8 cellular contexts compared by ENCODE assay signal in the genomic region with DNA sequence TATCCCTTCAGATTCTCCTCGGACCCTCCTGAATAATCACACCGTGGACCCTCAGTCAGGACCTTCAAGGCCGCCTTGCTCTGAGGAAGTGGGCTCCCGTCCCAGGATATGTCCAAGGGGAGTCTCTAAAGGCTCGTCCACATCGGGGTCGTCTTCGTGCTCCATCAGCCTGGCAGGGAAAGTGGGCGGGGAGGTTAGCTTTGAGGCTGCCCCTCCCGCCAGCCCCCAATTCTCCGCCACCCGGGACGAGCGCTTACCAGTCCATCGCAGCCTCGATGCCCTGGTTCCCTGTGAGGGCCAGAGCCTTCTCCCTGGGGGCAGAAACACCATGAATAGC. TPM values are rescaled to one million over a fixed set of nuclear protein-coding genes. Genes with fewer than 3 reads are reported as not detected.
DNase-seq lines count a peak whose midpoint lies in the region; ATAC-seq and TF ChIP-seq lines count a peak whose summit lies in the region.

No MANE protein-coding gene starts in this region.

- ATAC-seq in IMR-90 (ENCODE audit: low read depth): no peak; the same call in 1 of the 2 replicates
- no peak for ATAC-seq in naive thymus-derived CD4-positive, alpha-beta T cell
- ATAC-seq in HG02763 (IDR thresholded peaks at IDR 0.05; ENCODE audit: unreplicated experiment): no peak

- no peak overlapping the region for H2BK120ac ChIP-seq in IMR-90 (ENCODE audit: low read depth, low read length)

- 0 out of 2 replicates have a peak overlapping the region, but pooled peaks have one; percentile 76 for H3K14ac ChIP-seq in IMR-90 (replicated peaks; ENCODE audit: low read depth, low read length)

- DNase-seq in BE2C (no peak), IMR-90 (no peak), choroid plexus epithelial cell (ENCODE audit: low read depth) (no peak), epidermal melanocyte (ENCODE audit: insufficient read length, low spot score) (no peak), anterior cingulate cortex (lab: John Stamatoyannopoulos, UW) (no peak), T1000 (lab: John Stamatoyannopoulos, UW) (no peak)
- no peak for DNase-seq in naive thymus-derived CD4-positive, alpha-beta T cell

- H3K18ac ChIP-seq in IMR-90 (ENCODE audit: low read depth, low read length): no peak overlapping the region

- H3K27ac Mint-ChIP-seq in naive thymus-derived CD4-positive, alpha-beta T cell: peak overlapping the region; percentile 88 to 98 (median 94)

- peak overlapping the region; percentile 68 for H2BK5ac ChIP-seq in IMR-90 (ENCODE audit: low read depth, low read length, poor library complexity, severe bottlenecking)

- H3K27ac ChIP-seq in IMR-90 (ENCODE audit: insufficient read depth, low read length): peak overlapping the region; percentile 96
- H3K27ac ChIP-seq in naive thymus-derived CD4-positive, alpha-beta T cell (ENCODE audit: low read depth, low read length): peak overlapping the region; percentile 98

- H3K23ac ChIP-seq in IMR-90 (ENCODE audit: low read depth, low read length): peak overlapping the region; percentile 15; the same call in 1 of the 2 replicates

- peak overlapping the region; percentile 84 for H3K4me3 ChIP-seq in BE2C (ENCODE audit: low read depth, low read length)
- H3K4me3 ChIP-seq in IMR-90 (ENCODE audit: insufficient read depth, low read depth, low read length): peak overlapping the region; percentile 94
- H3K4me3 ChIP-seq in choroid plexus epithelial cell (ENCODE audit: low read depth, low read length): peak overlapping the region; percentile 96
- peak overlapping the region; percentile 87 for H3K4me3 ChIP-seq in naive thymus-derived CD4-positive, alpha-beta T cell (ENCODE audit: low read length)

- peak overlapping the region; percentile 86 to 93 (median 90) for H3K4me3 Mint-ChIP-seq in naive thymus-derived CD4-positive, alpha-beta T cell

- no peak overlapping the region for H2BK15ac ChIP-seq in IMR-90 (ENCODE audit: low read depth, low read length)

- CTCF ChIA-PET in IMR-90 (lab: Yijun Ruan, JAX): no interaction called here
- CTCF ChIA-PET in naive thymus-derived CD4-positive, alpha-beta T cell (lab: Charles Lee): interaction anchor here (0.6 kb wide), 1 partner anchor 153 kb away, joined by 3 read pairs; a partner anchor contains a TSS

- H3K36me3 Mint-ChIP-seq in naive thymus-derived CD4-positive, alpha-beta T cell: peaks cover 4 to 21% (median 10%) of the 10 kb centered on the region in 5 donors

- no peaks in the 10 kb centered on the region for H3K9me3 ChIP-seq in BE2C
- H3K9me3 ChIP-seq in IMR-90 (ENCODE audit: control insufficient read depth, insufficient read depth, low read length): no peaks in the 10 kb centered on the region
- no peaks in the 10 kb centered on the region for H3K9me3 ChIP-seq in naive thymus-derived CD4-positive, alpha-beta T cell (ENCODE audit: control insufficient read depth in 2 of 3, low read length in 3 of 3)

- no peaks in the 10 kb centered on the region for H3K27me3 ChIP-seq in BE2C
- no peaks in the 10 kb centered on the region for H3K27me3 ChIP-seq in IMR-90 (ENCODE audit: control insufficient read depth, insufficient read depth, low read length)
- no peaks in the 10 kb centered on the region for H3K27me3 ChIP-seq in naive thymus-derived CD4-positive, alpha-beta T cell (ENCODE audit: control insufficient read depth in 2 of 2, insufficient read depth in 2 of 2, low read length in 2 of 2)

- H4K5ac ChIP-seq in IMR-90 (ENCODE audit: low read depth, low read length): peak overlapping the region; percentile 72

- peak overlapping the region; percentile 96 for H3K9ac ChIP-seq in IMR-90 (ENCODE audit: low read depth, low read length)

- BruUV-seq in IMR-90 (replicated peaks; lab: Mats Ljungman, UMichigan): no TSS peak

- no peak for TF ChIP-seq CTCF in BE2C (IDR thresholded peaks at IDR 0.05; ENCODE audit: low read depth, low read length)
- no peak for TF ChIP-seq CTCF in IMR-90 (conservative IDR thresholded peaks at IDR 0.05; ENCODE audit: low read depth, low read length)
- TF ChIP-seq CTCF in choroid plexus epithelial cell (conservative IDR thresholded peaks at IDR 0.05; ENCODE audit: low read depth, low read length): no peak

- H3K9me3 Mint-ChIP-seq in naive thymus-derived CD4-positive, alpha-beta T cell: no peaks in the 10 kb centered on the region

- dilution Hi-C loops in IMR-90 (cut with HindIII; ENCODE audit: low sequenced_read_pairs, unreplicated experiment): no loop called here

- intact Hi-C loops in IMR-90 (cut with micrococcal nuclease): no loop called here
- intact Hi-C loops in naive thymus-derived CD4-positive, alpha-beta T cell (cut with micrococcal nuclease): loop anchor here (2.0 to 10.0 kb wide), 3 partner anchors 26 to 254 kb away; a partner anchor contains a TSS

- in situ Hi-C loops in IMR-90 (cut with MboI; ENCODE audit: low sequenced_read_pairs): no loop called here

- H4K8ac ChIP-seq in IMR-90 (ENCODE audit: low read depth in 2 of 2, low read length in 2 of 2): peak overlapping the region; percentile 81 to 98; a peak in 1 of 4 replicates

- H3K4ac ChIP-seq in IMR-90 (ENCODE audit: low read depth, low read length): peak overlapping the region; percentile 79

- H3K56ac ChIP-seq in IMR-90 (ENCODE audit: extremely low read depth, insufficient read depth, low read length): peak overlapping the region; percentile 35

- peak overlapping the region; percentile 98 for H2AK9ac ChIP-seq in IMR-90 (replicated peaks; ENCODE audit: low read depth, low read length, poor library complexity)

- no peak for TF ChIP-seq POLR2A in IMR-90 (IDR thresholded peaks at IDR 0.05; ENCODE audit: low read depth, low read length)

- peak overlapping the region; percentile 97 for H2AFZ ChIP-seq in IMR-90 (replicated peaks; ENCODE audit: low read length, poor library complexity)

- H3K36me3 ChIP-seq in BE2C: peaks cover 10% of the 10 kb centered on the region
- peaks cover 17% of the 10 kb centered on the region for H3K36me3 ChIP-seq in IMR-90 (ENCODE audit: control insufficient read depth, insufficient read depth, low read length)
- peaks cover 0 to 35% (median 3%) of the 10 kb centered on the region in 3 experiments for H3K36me3 ChIP-seq in naive thymus-derived CD4-positive, alpha-beta T cell (ENCODE audit: control insufficient read depth in 2 of 3, insufficient read depth in 3 of 3, low read length in 3 of 3)

- TF ChIP-seq RAD21 in IMR-90 (IDR thresholded peaks at IDR 0.05; ENCODE audit: low read length): no peak

- H3K4me1 ChIP-seq in BE2C (no peaks in the 10 kb centered on the region; the same call in 1 of the 2 replicates), IMR-90 (ENCODE audit: control insufficient read depth, insufficient read depth, low read length) (peaks cover 8% of the 10 kb centered on the region)
- peaks cover 13 to 15% of the 10 kb centered on the region in 2 donors for H3K4me1 ChIP-seq in naive thymus-derived CD4-positive, alpha-beta T cell (ENCODE audit: control insufficient read depth in 2 of 2, insufficient read depth in 2 of 2, low read length in 2 of 2)

- H3K4me1 Mint-ChIP-seq in naive thymus-derived CD4-positive, alpha-beta T cell: peaks cover 21 to 44% (median 37%) of the 10 kb centered on the region in 7 donors

- WGBS in IMR-90 (ENCODE audit: extremely low coverage in 2 of 2, insufficient read length in 1 of 2), 2 experiments: 0% methylated on average over 4 of the region's 16 CpGs; no CpG with 5 or more reads in 1 of the 2 experiments

- no peaks in the 10 kb centered on the region for H4K20me1 ChIP-seq in IMR-90 (ENCODE audit: insufficient read depth, low read length)

- peak overlapping the region; percentile 99 for H3K4me2 ChIP-seq in IMR-90 (ENCODE audit: low read depth, low read length)

- no peaks in the 10 kb centered on the region for H3K27me3 Mint-ChIP-seq in naive thymus-derived CD4-positive, alpha-beta T cell

- peaks cover 6 to 28% of the 10 kb centered on the region in 2 experiments; a peak in 3 of 4 replicates for H3K79me1 ChIP-seq in IMR-90 (ENCODE audit: low read depth in 1 of 2, low read length in 2 of 2)

- H2BK20ac ChIP-seq in IMR-90 (ENCODE audit: low read depth, low read length): no peak overlapping the region

- H2AK5ac ChIP-seq in IMR-90 (ENCODE audit: low read depth, low read length): peak overlapping the region; percentile 76

- peak overlapping the region; percentile 23; the same call in 1 of the 2 replicates for H4K91ac ChIP-seq in IMR-90 (ENCODE audit: insufficient read depth, low read depth, low read length)

- peaks cover 4% of the 10 kb centered on the region; the same call in 1 of the 2 replicates for H3K9me1 ChIP-seq in IMR-90 (ENCODE audit: insufficient read depth, low read length)

- POLR2A ChIA-PET in IMR-90 (lab: Charles Lee; ENCODE audit: unreplicated experiment): no interaction called here
- POLR2A ChIA-PET in naive thymus-derived CD4-positive, alpha-beta T cell (lab: Charles Lee): interaction anchor here (1.6 to 9.2 kb wide), 3 partner anchors 10 to 87 kb away, joined by 5 to 157 read pairs (median 10); a partner anchor contains a TSS

RNA-seq across cellular contexts. Expression of a gene that starts 0.5 kb away (rescaled TPM):
- 147 TPM for polyA plus RNA-seq in BE2C (2012; ENCODE audit: insufficient read depth, insufficient read length, low read depth)
- 50.0 and 83.0 TPM in 2 replicates for total RNA-seq in IMR-90 (2012; rRNA removed)
- 81.6 and 96.9 TPM in 2 replicates for polyA plus RNA-seq in IMR-90 (2012; rRNA removed)
- 88.9 and 110 TPM in 2 replicates for polyA plus RNA-seq in IMR-90 (2012; cell fraction: cytosol; rRNA removed)
- 133 and 171 TPM in 2 replicates for polyA plus RNA-seq in IMR-90 (2012; cell fraction: nucleus; rRNA removed; ENCODE audit: low replicate concordance)
- total RNA-seq in naive thymus-derived CD4-positive, alpha-beta T cell: 100 to 1,000 TPM; 114 to 215 (median 207) TPM
- 100 to 1,000 TPM; 218 to 256 TPM for polyA plus RNA-seq in naive thymus-derived CD4-positive, alpha-beta T cell

RNA-seq across cellular contexts. Expression of a gene that starts 6.3 kb away (rescaled TPM):
- polyA plus RNA-seq in BE2C (2012; ENCODE audit: insufficient read depth, insufficient read length, low read depth): 2.6 TPM
- total RNA-seq in IMR-90 (2012; rRNA removed): 1.4 and 1.6 TPM in 2 replicates
- polyA plus RNA-seq in IMR-90 (2012; rRNA removed): 2.9 and 4.0 TPM in 2 replicates
- 1.3 and 2.4 TPM in 2 replicates for polyA plus RNA-seq in IMR-90 (2012; cell fraction: cytosol; rRNA removed)
- 10.3 and 19.2 TPM in 2 replicates for polyA plus RNA-seq in IMR-90 (2012; cell fraction: nucleus; rRNA removed; ENCODE audit: low replicate concordance)
- total RNA-seq in naive thymus-derived CD4-positive, alpha-beta T cell: 10 to 100 TPM; 13.8 to 26.4 (median 20.8) TPM
- polyA plus RNA-seq in naive thymus-derived CD4-positive, alpha-beta T cell: 1 to 10 TPM; 3.5 to 5.9 TPM

RNA-seq across cellular contexts. Expression of a gene that starts 6.9 kb away (rescaled TPM):
- 51.5 TPM for polyA plus RNA-seq in BE2C (2012; ENCODE audit: insufficient read depth, insufficient read length, low read depth)
- total RNA-seq in IMR-90 (2012; rRNA removed): 5.7 and 6.7 TPM in 2 replicates
- polyA plus RNA-seq in IMR-90 (2012; rRNA removed): 9.7 and 13.7 TPM in 2 replicates
- polyA plus RNA-seq in IMR-90 (2012; cell fraction: cytosol; rRNA removed): 26.4 and 54.0 TPM in 2 replicates
- polyA plus RNA-seq in IMR-90 (2012; cell fraction: nucleus; rRNA removed; ENCODE audit: low replicate concordance): 5.4 and 6.0 TPM in 2 replicates
- 1 to 10 TPM; 2.2 to 8.2 (median 5.8) TPM for total RNA-seq in naive thymus-derived CD4-positive, alpha-beta T cell
- polyA plus RNA-seq in naive thymus-derived CD4-positive, alpha-beta T cell: 10 to 100 TPM in 1 of 2 donors, 1 to 10 TPM in 1; 9.1 to 11.1 TPM

RNA-seq across cellular contexts. Expression of a gene that starts 10.9 kb away (rescaled TPM):
- polyA plus RNA-seq in BE2C (2012; ENCODE audit: insufficient read depth, insufficient read length, low read depth): 0.73 TPM
- 0.28 and 0.36 TPM in 2 replicates for total RNA-seq in IMR-90 (2012; rRNA removed)
- 0.84 and 1.1 TPM in 2 replicates for polyA plus RNA-seq in IMR-90 (2012; rRNA removed)
- 1.00 and 2.5 TPM in 2 replicates for polyA plus RNA-seq in IMR-90 (2012; cell fraction: cytosol; rRNA removed)
- polyA plus RNA-seq in IMR-90 (2012; cell fraction: nucleus; rRNA removed; ENCODE audit: low replicate concordance): 1.1 and 1.5 TPM in 2 replicates
- under 1 TPM in 3 of 5 experiments, not detected in 2; 0.12 to 0.38 (median 0.24) TPM for total RNA-seq in naive thymus-derived CD4-positive, alpha-beta T cell
- polyA plus RNA-seq in naive thymus-derived CD4-positive, alpha-beta T cell: not detected

RNA-seq across cellular contexts. Expression of a gene that starts 13.3 kb away (rescaled TPM):
- 12.9 TPM for polyA plus RNA-seq in BE2C (2012; ENCODE audit: insufficient read depth, insufficient read length, low read depth)
- 6.4 and 7.9 TPM in 2 replicates for total RNA-seq in IMR-90 (2012; rRNA removed)
- polyA plus RNA-seq in IMR-90 (2012; rRNA removed): 5.3 and 6.2 TPM in 2 replicates
- polyA plus RNA-seq in IMR-90 (2012; cell fraction: cytosol; rRNA removed): 6.5 and 11.8 TPM in 2 replicates
- polyA plus RNA-seq in IMR-90 (2012; cell fraction: nucleus; rRNA removed; ENCODE audit: low replicate concordance): 13.4 and 16.5 TPM in 2 replicates
- total RNA-seq in naive thymus-derived CD4-positive, alpha-beta T cell: 10 to 100 TPM in 4 of 5 experiments, 1 to 10 TPM in 1; 8.9 to 29.3 (median 23.7) TPM
- 1 to 10 TPM; 2.5 TPM for polyA plus RNA-seq in naive thymus-derived CD4-positive, alpha-beta T cell
